In the genomic region with DNA sequence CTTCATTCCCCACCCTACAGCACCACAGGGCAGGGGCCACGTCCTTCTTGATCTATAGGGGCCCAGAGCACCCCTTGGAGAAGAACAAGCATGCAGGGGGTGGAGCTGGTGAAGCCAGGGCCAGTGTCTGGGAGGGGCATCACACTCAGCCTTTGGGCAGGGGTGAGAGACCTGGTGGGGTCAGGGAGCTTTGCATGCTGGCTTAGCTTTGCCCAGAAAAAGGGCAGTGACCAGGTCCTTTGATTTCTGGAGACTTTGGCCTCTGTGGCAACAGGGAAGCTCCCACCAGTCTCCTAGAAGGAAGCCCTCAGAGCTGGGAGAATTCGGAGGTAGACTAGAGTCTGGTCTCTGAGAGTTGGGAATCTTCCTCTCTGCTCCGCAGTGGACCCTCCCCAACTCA, we compare ENCODE assay signal across 21 cellular contexts. TPM values are rescaled to one million over a fixed set of nuclear protein-coding genes. Genes with fewer than 3 reads are reported as not detected.
DNase-seq lines count a peak whose midpoint lies in the region; ATAC-seq and TF ChIP-seq lines count a peak whose summit lies in the region.
"Had no signal": no experiment of that assay in that cellular context is flagged by ENCODE, and none has a peak within 500 bp of the region (broad histone marks: within the 10 kb centered on the region; RNA-seq: fewer than 3 reads in every experiment).

No MANE protein-coding gene starts in this region.

- no peak overlapping the region for H3K9ac ChIP-seq in neural progenitor cell

- intact Hi-C loops in gastrocnemius medialis (cut with DNase I; ENCODE audit: low total_unique reads) (no loop called here), Calu3 (cut with micrococcal nuclease; ENCODE audit: unreplicated experiment) (no loop called here)

- H3K36me3 ChIP-seq in neural progenitor cell (no peaks in the 10 kb centered on the region), gastrocnemius medialis (peaks cover 0 to 57% of the 10 kb centered on the region in 2 donors), WERI-Rb-1 (no peaks in the 10 kb centered on the region)

- H3F3A ChIP-seq in neural progenitor cell (ENCODE audit: low read depth): no peaks in the 10 kb centered on the region

- H3K4me3 Mint-ChIP-seq in neural progenitor cell (peak overlapping the region; percentile 43), Calu3 (ENCODE audit: low read depth, unreplicated experiment) (no peak overlapping the region)
- H3K4me3 Mint-ChIP-seq: B cell; CD4-positive, alpha-beta T cell; GM23338; IgD-negative memory B cell had no signal

- H3K27ac ChIP-seq in C4-2B: peak overlapping the region; percentile 52
- no peak overlapping the region for H3K27ac ChIP-seq in neural progenitor cell
- peak overlapping the region; percentile 96 to 98 (median 97) for H3K27ac ChIP-seq in gastrocnemius medialis
- no peak overlapping the region for H3K27ac ChIP-seq in WERI-Rb-1

- H3K4me2 ChIP-seq in neural progenitor cell: no peak overlapping the region
- H3K4me2 ChIP-seq: GM23338 had no signal

- H3K27me3 ChIP-seq in neural progenitor cell: no peaks in the 10 kb centered on the region
- H3K27me3 ChIP-seq in gastrocnemius medialis: no peaks in the 10 kb centered on the region
- H3K27me3 ChIP-seq in WERI-Rb-1 (ENCODE audit: insufficient read depth, low read depth, severe bottlenecking): no peaks in the 10 kb centered on the region

- BruUV-seq in Calu3 (replicated peaks; lab: Mats Ljungman, UMichigan): no TSS peak

- no peaks in the 10 kb centered on the region for H3K79me2 ChIP-seq in neural progenitor cell (ENCODE audit: low read depth)

- H3K9me3 ChIP-seq in neural progenitor cell (ENCODE audit: low read depth) (no peaks in the 10 kb centered on the region), gastrocnemius medialis (no peaks in the 10 kb centered on the region), WERI-Rb-1 (ENCODE audit: severe bottlenecking) (no peaks in the 10 kb centered on the region)
- H3K9me3 ChIP-seq: Caco-2 had no signal

- H3K9me3 Mint-ChIP-seq in neural progenitor cell: no peaks in the 10 kb centered on the region
- no peaks in the 10 kb centered on the region for H3K9me3 Mint-ChIP-seq in Calu3 (ENCODE audit: low read depth, unreplicated experiment)
- H3K9me3 Mint-ChIP-seq: CD4-positive, alpha-beta T cell; GM23338; IgD-negative memory B cell had no signal

- H3K4me3 ChIP-seq in neural progenitor cell: no peak overlapping the region
- H3K4me3 ChIP-seq in gastrocnemius medialis: no peak overlapping the region
- H3K4me3 ChIP-seq in WERI-Rb-1 (ENCODE audit: low read depth, low read length): no peak overlapping the region
- H3K4me3 ChIP-seq: GM23338 had no signal

- ATAC-seq in left lobe of liver: peak; percentile 37
- ATAC-seq in gastrocnemius medialis: no peak
- ATAC-seq in HG03135 (IDR thresholded peaks at IDR 0.05; ENCODE audit: unreplicated experiment): no peak
- ATAC-seq: GM23338, HCT116 had no signal

- no peak for TF ChIP-seq CTCF in C4-2B (conservative IDR thresholded peaks at IDR 0.05)
- no peak for TF ChIP-seq CTCF in neural progenitor cell (IDR thresholded peaks at IDR 0.05)
- TF ChIP-seq CTCF in gastrocnemius medialis (IDR thresholded peaks at IDR 0.05 in 4 of 5, conservative IDR thresholded peaks at IDR 0.05 in 1 of 5): no peak
- no peak for TF ChIP-seq CTCF in WERI-Rb-1 (IDR thresholded peaks at IDR 0.05; ENCODE audit: low read depth, low read length)
- TF ChIP-seq CTCF in Calu3 (IDR thresholded peaks at IDR 0.05; ENCODE audit: unreplicated experiment): no peak

- peaks cover 8% of the 10 kb centered on the region for H3K4me1 Mint-ChIP-seq in neural progenitor cell
- peaks cover 27% of the 10 kb centered on the region for H3K4me1 Mint-ChIP-seq in Calu3 (ENCODE audit: low read depth, unreplicated experiment)
- H3K4me1 Mint-ChIP-seq: B cell, IgD-negative memory B cell had no signal

- no peaks in the 10 kb centered on the region for H4K20me1 ChIP-seq in neural progenitor cell (ENCODE audit: low read depth)

- in situ Hi-C loops in gastrocnemius medialis (cut with MboI; ENCODE audit: low sequenced_read_pairs in 4 of 4): no loop called here

- DNase-seq in left lobe of liver (ENCODE audit: low spot score): peak; percentile 88
- DNase-seq in neural progenitor cell (ENCODE audit: low spot score): no peak
- no peak for DNase-seq in gastrocnemius medialis
- no peak for DNase-seq in NOMO-1 treated with dmso at 0.1 percent for 144 hours (lab: John Stamatoyannopoulos, UW; ENCODE audit: unreplicated experiment)
- no peak for DNase-seq in WERI-Rb-1
- DNase-seq in Calu3: no peak
- DNase-seq: C1 segment of cervical spinal cord; Caco-2; CD4-positive, alpha-beta T cell; DMS79; GDM1; H7; KBM-7 had no signal

- peaks cover 14% of the 10 kb centered on the region for H3K4me1 ChIP-seq in neural progenitor cell
- H3K4me1 ChIP-seq in gastrocnemius medialis: peaks cover 43 to 46% of the 10 kb centered on the region in 2 donors
- H3K4me1 ChIP-seq: Caco-2 had no signal

- H3K36me3 Mint-ChIP-seq in neural progenitor cell (peaks cover 2% of the 10 kb centered on the region), Calu3 (ENCODE audit: insufficient read depth, unreplicated experiment) (no peaks in the 10 kb centered on the region)

- H3K27me3 Mint-ChIP-seq in neural progenitor cell (ENCODE audit: insufficient read depth, low read depth) (peaks cover 16% of the 10 kb centered on the region), Calu3 (ENCODE audit: unreplicated experiment) (no peaks in the 10 kb centered on the region)
- H3K27me3 Mint-ChIP-seq: B cell; CD4-positive, alpha-beta T cell; IgD-negative memory B cell had no signal

- no peak overlapping the region for H3K27ac Mint-ChIP-seq in neural progenitor cell
- H3K27ac Mint-ChIP-seq in Calu3 (ENCODE audit: unreplicated experiment): no peak overlapping the region
- H3K27ac Mint-ChIP-seq: B cell; CD4-positive, alpha-beta T cell; GM23338; IgD-negative memory B cell had no signal

- no peak overlapping the region for H2AFZ ChIP-seq in neural progenitor cell (replicated peaks)
- H2AFZ ChIP-seq: GM23338 had no signal

- CTCF ChIA-PET in Calu3 (lab: Charles Lee): no interaction called here

- no peak for TF ChIP-seq POLR2A in gastrocnemius medialis (IDR thresholded peaks at IDR 0.05)

RNA-seq across cellular contexts. Expression of a gene that starts 1.0 kb away (rescaled TPM):
- 4,358 TPM for total RNA-seq in left lobe of liver
- 1.1 and 2.4 TPM in 2 replicates for total RNA-seq in neural progenitor cell (ENCODE audit: low replicate concordance)
- total RNA-seq in gastrocnemius medialis: 10 to 100 TPM in 3 of 4 donors, 1 to 10 TPM in 1; 3.5 to 20.4 (median 12.7) TPM
- 1.6 and 3.0 TPM in 2 replicates for total RNA-seq in Calu3 (2022)

RNA-seq across cellular contexts. Expression of a gene that starts 5.3 kb away (rescaled TPM):
- total RNA-seq in left lobe of liver (0.38 TPM), neural progenitor cell (ENCODE audit: low replicate concordance) (2.0 and 10.8 TPM in 2 replicates), gastrocnemius medialis (1,000 to 10,000 TPM in 1 of 4 donors, 100 to 1,000 TPM in 3; 218 to 2,149 (median 412) TPM), Calu3 (2022) (0.66 TPM in 1 of 2 replicates, not detected in the other)
- total RNA-seq: Daoy had no signal

RNA-seq across cellular contexts. Expression of a gene that starts 34.9 kb away (rescaled TPM):
- total RNA-seq in left lobe of liver (779 TPM), neural progenitor cell (ENCODE audit: low replicate concordance) (not detected in 2 replicates), gastrocnemius medialis (1 to 10 TPM in 2 of 4 donors, under 1 TPM in 2; 0.66 to 3.1 (median 1.5) TPM), Calu3 (2022) (not detected in 2 replicates)
- total RNA-seq: B cell; CD4-positive, alpha-beta T cell; Daoy; GM23338; H7 had no signal

RNA-seq across cellular contexts. Expression of a gene that starts 52.1 kb away (rescaled TPM):
- total RNA-seq in left lobe of liver (1,331 TPM), neural progenitor cell (ENCODE audit: low replicate concordance) (not detected in 2 replicates), gastrocnemius medialis (1 to 10 TPM in 1 of 4 donors, under 1 TPM in 1, not detected in 2; 0.72 to 2.1 TPM), Calu3 (2022) (0.47 and 1.0 TPM in 2 replicates)
- total RNA-seq: A172; B cell; Caco-2; CD4-positive, alpha-beta T cell; Daoy; GM23338; H7 had no signal

RNA-seq across cellular contexts. Expression of a gene that starts 58.7 kb away (rescaled TPM):
- total RNA-seq in left lobe of liver (16.6 TPM), neural progenitor cell (ENCODE audit: low replicate concordance) (41.8 and 42.0 TPM in 2 replicates), gastrocnemius medialis (10 to 100 TPM; 16.4 to 25.6 (median 22.4) TPM), Calu3 (2022) (31.9 and 33.8 TPM in 2 replicates)

Comparison
In these comparisons a context has a peak if more than half of its experiments do, and no peak if none do; other contexts are left out.
1. H3K27ac ChIP-seq: peak in C4-2B (single experiment) and gastrocnemius medialis (4 of 4); none in neural progenitor cell (single experiment) and WERI-Rb-1 (single experiment).
2. RNA of a gene that starts 1.0 kb away (total RNA-seq): 4,358 TPM in left lobe of liver (single experiment); 3.5 to 20.4 TPM in gastrocnemius medialis, 1.6 to 3.0 TPM in Calu3 and 1.1 to 2.4 TPM in neural progenitor cell; every median in the first group is over 100 times any median in the second.
3. RNA of a gene that starts 5.3 kb away (total RNA-seq): 218 to 2,149 TPM in gastrocnemius medialis; 2.0 to 10.8 TPM in neural progenitor cell, 0.66 TPM in Calu3 and 0.38 TPM in left lobe of liver (single experiment); every median in the first group is over 10 times any median in the second.
4. RNA of a gene that starts 34.9 kb away (total RNA-seq): 779 TPM in left lobe of liver (single experiment); 0.66 to 3.1 TPM in gastrocnemius medialis, not detected in neural progenitor cell and not detected in Calu3; every median in the first group is over 100 times any median in the second.